15 cellular contexts compared by ENCODE assay signal in the genomic region with DNA sequence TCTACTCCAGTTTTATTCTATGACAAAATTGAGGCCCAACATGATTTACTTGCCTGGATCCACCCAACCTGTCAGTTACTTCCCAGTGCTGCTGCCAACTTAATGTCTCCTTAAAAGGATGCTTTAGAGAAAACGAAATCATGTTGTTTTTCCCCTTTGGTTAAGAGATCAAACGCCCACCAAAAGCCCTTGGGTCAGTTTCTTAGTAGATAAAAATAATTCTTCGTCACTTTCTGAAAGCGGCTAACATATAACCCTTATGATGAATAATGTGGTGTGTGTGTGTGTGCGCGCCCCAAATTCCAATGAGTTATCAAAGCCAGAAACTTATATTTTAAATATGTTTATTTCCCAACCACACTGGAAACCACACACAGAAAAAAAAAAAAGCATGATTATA. TPM values are rescaled to one million over a fixed set of nuclear protein-coding genes. Genes with fewer than 3 reads are reported as not detected.
DNase-seq lines count a peak whose midpoint lies in the region; ATAC-seq and TF ChIP-seq lines count a peak whose summit lies in the region.
"Had no signal": no experiment of that assay in that cellular context is flagged by ENCODE, and none has a peak within 500 bp of the region (broad histone marks: within the 10 kb centered on the region; RNA-seq: fewer than 3 reads in every experiment).

No MANE protein-coding gene starts in this region.

- DNase-seq in activated naive CD8-positive, alpha-beta T cell treated with anti-CD3 and anti-CD28 coated beads, Interleukin-2, amount 50 U/mL, for 24 hours: no peak
- no peak for DNase-seq in activated naive CD8-positive, alpha-beta T cell treated with anti-CD3 and anti-CD28 coated beads for 36 hours
- DNase-seq in SK-N-MC (ENCODE audit: low read depth, low spot score) (no peak), NCI-H2171 treated with DMSO at 0.1 percent for 48 hours (lab: John Stamatoyannopoulos, UW) (no peak), smooth muscle cell (lab: John Stamatoyannopoulos, UW; ENCODE audit: unreplicated experiment) (no peak)
- no peak for DNase-seq in activated naive CD4-positive, alpha-beta T cell treated with anti-CD3 and anti-CD28 coated beads, Interleukin-2, amount 10 ng/mL, durations not matched to agents 7 days and 5 days
- DNase-seq: AML-193; Calu3; CD8-positive, alpha-beta T cell; GF-D8; GOT3; IMR-90 had no signal

- no peak overlapping the region for H2AFZ ChIP-seq in smooth muscle cell (ENCODE audit: low read depth)

- H3K9me3 ChIP-seq in SK-N-MC (ENCODE audit: low read depth, low read length): no peaks in the 10 kb centered on the region
- no peaks in the 10 kb centered on the region for H3K9me3 ChIP-seq in smooth muscle cell (replicated peaks; ENCODE audit: low read depth)
- H3K9me3 ChIP-seq: A549 had no signal

- H3K9ac ChIP-seq in SK-N-MC (ENCODE audit: insufficient read length) (no peak overlapping the region), smooth muscle cell (ENCODE audit: low read depth) (no peak overlapping the region)

- H3K27ac ChIP-seq in SK-N-MC (peak overlapping the region; percentile 2; the same call in 1 of the 2 replicates), smooth muscle cell (ENCODE audit: low read depth) (no peak overlapping the region)
- H3K27ac ChIP-seq: 22Rv1, A549 had no signal

- H3K4me1 Mint-ChIP-seq in activated naive CD8-positive, alpha-beta T cell treated with anti-CD3 and anti-CD28 coated beads, Interleukin-2, amount 50 U/mL, for 24 hours: peaks cover 12% of the 10 kb centered on the region
- H3K4me1 Mint-ChIP-seq in activated naive CD8-positive, alpha-beta T cell treated with anti-CD3 and anti-CD28 coated beads for 36 hours: peaks cover 8% of the 10 kb centered on the region
- peaks cover 28% of the 10 kb centered on the region for H3K4me1 Mint-ChIP-seq in nephron
- H3K4me1 Mint-ChIP-seq in activated naive CD4-positive, alpha-beta T cell treated with anti-CD3 and anti-CD28 coated beads, Interleukin-2, amount 10 ng/mL, durations not matched to agents 7 days and 5 days: peaks cover 5% of the 10 kb centered on the region

- no peak overlapping the region for H3K4me3 Mint-ChIP-seq in activated naive CD8-positive, alpha-beta T cell treated with anti-CD3 and anti-CD28 coated beads, Interleukin-2, amount 50 U/mL, for 24 hours
- H3K4me3 Mint-ChIP-seq in activated naive CD8-positive, alpha-beta T cell treated with anti-CD3 and anti-CD28 coated beads for 36 hours: no peak overlapping the region
- H3K4me3 Mint-ChIP-seq in nephron: no peak overlapping the region
- no peak overlapping the region for H3K4me3 Mint-ChIP-seq in activated naive CD4-positive, alpha-beta T cell treated with anti-CD3 and anti-CD28 coated beads, Interleukin-2, amount 10 ng/mL, durations not matched to agents 7 days and 5 days
- H3K4me3 Mint-ChIP-seq: CD8-positive, alpha-beta T cell had no signal

- H3K36me3 ChIP-seq in SK-N-MC (ENCODE audit: insufficient read depth, low read length) (no peaks in the 10 kb centered on the region), smooth muscle cell (ENCODE audit: low read depth) (no peaks in the 10 kb centered on the region)

- H3K27me3 ChIP-seq in smooth muscle cell (ENCODE audit: low read depth): no peaks in the 10 kb centered on the region

- H3K27me3 Mint-ChIP-seq in activated naive CD8-positive, alpha-beta T cell treated with anti-CD3 and anti-CD28 coated beads, Interleukin-2, amount 50 U/mL, for 24 hours: peaks cover 2% of the 10 kb centered on the region
- H3K27me3 Mint-ChIP-seq in activated naive CD8-positive, alpha-beta T cell treated with anti-CD3 and anti-CD28 coated beads for 36 hours: peaks cover 40% of the 10 kb centered on the region
- H3K27me3 Mint-ChIP-seq in nephron (ENCODE audit: low read depth): peaks cover 50% of the 10 kb centered on the region
- H3K27me3 Mint-ChIP-seq in activated naive CD4-positive, alpha-beta T cell treated with anti-CD3 and anti-CD28 coated beads, Interleukin-2, amount 10 ng/mL, durations not matched to agents 7 days and 5 days: peaks cover 32% of the 10 kb centered on the region

- TF ChIP-seq CTCF in nephron (IDR thresholded peaks at IDR 0.05; ENCODE audit: unreplicated experiment in 3 of 3): no peak
- TF ChIP-seq CTCF in smooth muscle cell (IDR thresholded peaks at IDR 0.05; ENCODE audit: borderline replicate concordance, insufficient read depth, poor library complexity, severe bottlenecking): no peak

- H3K36me3 Mint-ChIP-seq in activated naive CD8-positive, alpha-beta T cell treated with anti-CD3 and anti-CD28 coated beads, Interleukin-2, amount 50 U/mL, for 24 hours (ENCODE audit: low read depth): peaks cover 2% of the 10 kb centered on the region
- H3K36me3 Mint-ChIP-seq in activated naive CD8-positive, alpha-beta T cell treated with anti-CD3 and anti-CD28 coated beads for 36 hours: no peaks in the 10 kb centered on the region
- H3K36me3 Mint-ChIP-seq in nephron (ENCODE audit: low read depth): no peaks in the 10 kb centered on the region
- H3K36me3 Mint-ChIP-seq in activated naive CD4-positive, alpha-beta T cell treated with anti-CD3 and anti-CD28 coated beads, Interleukin-2, amount 10 ng/mL, durations not matched to agents 7 days and 5 days: no peaks in the 10 kb centered on the region
- H3K36me3 Mint-ChIP-seq: CD8-positive, alpha-beta T cell had no signal

- no peaks in the 10 kb centered on the region for H3K79me2 ChIP-seq in smooth muscle cell (ENCODE audit: low read depth)

- ATAC-seq in activated naive CD8-positive, alpha-beta T cell treated with anti-CD3 and anti-CD28 coated beads, Interleukin-2, amount 50 U/mL, for 24 hours: no peak
- ATAC-seq: A549; CD8-positive, alpha-beta T cell had no signal

- no peaks in the 10 kb centered on the region for H3K9me3 Mint-ChIP-seq in activated naive CD8-positive, alpha-beta T cell treated with anti-CD3 and anti-CD28 coated beads, Interleukin-2, amount 50 U/mL, for 24 hours
- H3K9me3 Mint-ChIP-seq in activated naive CD8-positive, alpha-beta T cell treated with anti-CD3 and anti-CD28 coated beads for 36 hours: no peaks in the 10 kb centered on the region
- no peaks in the 10 kb centered on the region for H3K9me3 Mint-ChIP-seq in nephron
- no peaks in the 10 kb centered on the region for H3K9me3 Mint-ChIP-seq in activated naive CD4-positive, alpha-beta T cell treated with anti-CD3 and anti-CD28 coated beads, Interleukin-2, amount 10 ng/mL, durations not matched to agents 7 days and 5 days
- H3K9me3 Mint-ChIP-seq: CD8-positive, alpha-beta T cell had no signal

- H3K4me1 ChIP-seq in smooth muscle cell (ENCODE audit: low read depth): no peaks in the 10 kb centered on the region

- H3K4me3 ChIP-seq in SK-N-MC (no peak overlapping the region), smooth muscle cell (no peak overlapping the region)
- H3K4me3 ChIP-seq: A549 had no signal

- CTCF ChIA-PET in activated naive CD4-positive, alpha-beta T cell treated with anti-CD3 and anti-CD28 coated beads, Interleukin-2, amount 10 ng/mL, durations not matched to agents 7 days and 5 days (lab: Charles Lee): no interaction called here

- WGBS in smooth muscle cell (ENCODE audit: low lambda C conversion rate): 91% methylated on average over 6 of the region's 6 CpGs

- H3F3A ChIP-seq in smooth muscle cell (ENCODE audit: low read depth): no peaks in the 10 kb centered on the region

- no peak overlapping the region for H3K4me2 ChIP-seq in smooth muscle cell
- H3K4me2 ChIP-seq: A549 had no signal

- no peaks in the 10 kb centered on the region for H4K20me1 ChIP-seq in smooth muscle cell (ENCODE audit: low read depth)

- H3K27ac Mint-ChIP-seq in activated naive CD8-positive, alpha-beta T cell treated with anti-CD3 and anti-CD28 coated beads, Interleukin-2, amount 50 U/mL, for 24 hours: peak overlapping the region; percentile 42
- no peak overlapping the region for H3K27ac Mint-ChIP-seq in activated naive CD8-positive, alpha-beta T cell treated with anti-CD3 and anti-CD28 coated beads for 36 hours
- H3K27ac Mint-ChIP-seq in nephron: peak overlapping the region in 2 of 3 experiments; percentile 40 to 57
- H3K27ac Mint-ChIP-seq in activated naive CD4-positive, alpha-beta T cell treated with anti-CD3 and anti-CD28 coated beads, Interleukin-2, amount 10 ng/mL, durations not matched to agents 7 days and 5 days: no peak overlapping the region
- H3K27ac Mint-ChIP-seq: CD8-positive, alpha-beta T cell had no signal

RNA-seq across cellular contexts. Expression of a gene that starts 52.7 kb away (rescaled TPM):
- total RNA-seq in activated naive CD8-positive, alpha-beta T cell treated with anti-CD3 and anti-CD28 coated beads for 36 hours: 10 to 100 TPM; 69.0 to 76.6 TPM
- total RNA-seq in smooth muscle cell: 38.7 and 72.2 TPM in 2 replicates
- 25.7 and 26.0 TPM in 2 replicates for polyA plus RNA-seq in smooth muscle cell

Comparison
In these comparisons a context has a peak if more than half of its experiments do, and no peak if none do; other contexts are left out.
1. H3K27ac Mint-ChIP-seq: peak in activated naive CD8-positive, alpha-beta T cell treated with anti-CD3 and anti-CD28 coated beads, Interleukin-2, amount 50 U/mL, for 24 hours (single experiment) and nephron (2 of 3); none in activated naive CD8-positive, alpha-beta T cell treated with anti-CD3 and anti-CD28 coated beads for 36 hours (single experiment) and activated naive CD4-positive, alpha-beta T cell treated with anti-CD3 and anti-CD28 coated beads, Interleukin-2, amount 10 ng/mL, durations not matched to agents 7 days and 5 days (single experiment).